ENCODE assay signal across 30 cellular contexts in genomic region chr10:6912929-6913328, GRCh38.
DNase-seq lines count a peak whose midpoint lies in the region; ATAC-seq, FAIRE-seq and TF ChIP-seq lines count a peak whose summit lies in the region.
"Had no signal": no experiment of that assay in that cellular context is flagged by ENCODE, and none has a peak within 500 bp of the region (broad histone marks: within the 10 kb centered on the region; RNA-seq: fewer than 3 reads in every experiment).

No MANE protein-coding gene starts in this region.

- ATAC-seq in GM18868 (IDR thresholded peaks at IDR 0.05; ENCODE audit: unreplicated experiment) (peak; percentile 49), GM12878 (peak; percentile 21; the same call in 1 of the 3 replicates), GM21447 (IDR thresholded peaks at IDR 0.05; ENCODE audit: unreplicated experiment) (no peak)
- ATAC-seq: activated CD8-positive, alpha-beta memory T cell treated with anti-CD3 and anti-CD28 coated beads, Interleukin-2, amount 10 ng/mL, durations not matched to agents 7 days and 5 days; left lobe of liver; natural killer cell had no signal

- peak overlapping the region in 9 of 11 experiments; percentile 18 to 52 (median 35); a peak in 14 of 22 replicates for H3K4me2 ChIP-seq in BLaER1 treated with 17β-estradiol and CSF1 and Interleukin-3, amounts not matched to agents 10 nM and 100 nM
- peak overlapping the region; percentile 17 for H3K4me2 ChIP-seq in GM12878 (ENCODE audit: control insufficient read depth, insufficient read depth)

- no peak for TF ChIP-seq EP300 in GM12878 (IDR thresholded peaks at IDR 0.05; ENCODE audit: borderline replicate concordance in 1 of 2, control insufficient read depth in 1 of 2, low read depth in 2 of 2, low read length in 2 of 2)
- TF ChIP-seq EP300 in sigmoid colon (IDR thresholded peaks at IDR 0.05): no peak
- no peak for TF ChIP-seq EP300 in stomach (IDR thresholded peaks at IDR 0.05)

- no peak overlapping the region for H3K4me3 ChIP-seq in BLaER1 treated with 17β-estradiol and CSF1 and Interleukin-3, amounts not matched to agents 10 nM and 100 nM
- H3K4me3 ChIP-seq in GM12878 (no peak overlapping the region), sigmoid colon (no peak overlapping the region), stomach (no peak overlapping the region)
- H3K4me3 ChIP-seq in effector memory CD4-positive, alpha-beta T cell (ENCODE audit: insufficient read depth, low read depth, low read length, poor library complexity, severe bottlenecking): no peak overlapping the region
- H3K4me3 ChIP-seq: ovary, tibial artery had no signal

- in situ Hi-C loops in GM12878 (cut with MboI): loop anchor here (5.0 kb wide), 1 partner anchor 504 kb away; no protein-coding TSS in a partner anchor

- POLR2A ChIA-PET in GM12878 (lab: Charles Lee): interaction anchor here (0.6 kb wide), 1 partner anchor 15 kb away, joined by 3 read pairs; no protein-coding TSS in a partner anchor

- peak; percentile 73 for FAIRE-seq in GM12878 (lab: Jason Lieb, UNC)
- FAIRE-seq: GM18507, H1 had no signal

- no peaks in the 10 kb centered on the region for H3K79me2 ChIP-seq in GM12878 (ENCODE audit: control insufficient read depth, insufficient read depth, low read length)

- intact Hi-C loops in GM12878 (cut with micrococcal nuclease; ENCODE audit: unreplicated experiment) (no loop called here), sigmoid colon (cut with DNase I) (loop anchor here (5.0 to 10.0 kb wide), 2 partner anchors 179 to 352 kb away; no protein-coding TSS in a partner anchor), stomach (cut with DNase I; ENCODE audit: low total_unique reads) (loop anchor here (10.0 kb wide), 1 partner anchor 502 kb away; the partner anchor contains the start of gene SFMBT2)

- no peak for TF ChIP-seq RAD21 in GM12878 (IDR thresholded peaks at IDR 0.05; ENCODE audit: insufficient read depth, low read depth, low read length)

- peak overlapping the region in 6 of 11 experiments; percentile 27 to 64 (median 54); a peak in 9 of 22 replicates for H3K27ac ChIP-seq in BLaER1 treated with 17β-estradiol and CSF1 and Interleukin-3, amounts not matched to agents 10 nM and 100 nM
- H3K27ac ChIP-seq in GM12878 (ENCODE audit: control insufficient read depth, insufficient read depth): peak overlapping the region; percentile 36; the same call in 1 of the 2 replicates
- H3K27ac ChIP-seq in sigmoid colon: peak overlapping the region; percentile 6 to 64 (median 54)
- no peak overlapping the region for H3K27ac ChIP-seq in effector memory CD4-positive, alpha-beta T cell (ENCODE audit: insufficient read depth, low read length, poor library complexity, severe bottlenecking)
- peak overlapping the region in 1 of 5 donors; percentile 49 for H3K27ac ChIP-seq in stomach
- H3K27ac ChIP-seq: epithelial cell of prostate, foreskin keratinocyte, HL-60, ovary, tibial artery, VCaP had no signal

- TF ChIP-seq POLR2A in GM12878 (IDR thresholded peaks at IDR 0.05; ENCODE audit: low read depth, low read length): no peak
- no peak for TF ChIP-seq POLR2A in sigmoid colon (IDR thresholded peaks at IDR 0.05)
- no peak for TF ChIP-seq POLR2A in stomach (IDR thresholded peaks at IDR 0.05)

- H4K20me1 ChIP-seq in BLaER1 treated with 17β-estradiol and CSF1 and Interleukin-3, amounts not matched to agents 10 nM and 100 nM: no peaks in the 10 kb centered on the region
- no peaks in the 10 kb centered on the region for H4K20me1 ChIP-seq in GM12878 (ENCODE audit: control insufficient read depth, insufficient read depth)

- peaks cover 19 to 43% (median 34%) of the 10 kb centered on the region in 10 experiments for H3K4me1 ChIP-seq in BLaER1 treated with 17β-estradiol and CSF1 and Interleukin-3, amounts not matched to agents 10 nM and 100 nM
- H3K4me1 ChIP-seq in GM12878 (ENCODE audit: control insufficient read depth, insufficient read depth, low read length) (peaks cover 17% of the 10 kb centered on the region), sigmoid colon (peaks cover 0 to 21% (median 15%) of the 10 kb centered on the region in 4 donors), stomach (peaks cover 0 to 28% (median 8%) of the 10 kb centered on the region in 4 donors)
- H3K4me1 ChIP-seq in effector memory CD4-positive, alpha-beta T cell (ENCODE audit: control insufficient read depth, insufficient read depth, low read length, poor library complexity, severe bottlenecking): peaks cover 4% of the 10 kb centered on the region

- SMC1A ChIA-PET in GM12878 (lab: Charles Lee; ENCODE audit: uncharacterized antibody, unreplicated experiment): interaction anchor here (0.7 kb wide), 1 partner anchor 233 kb away, joined by 3 read pairs; no protein-coding TSS in a partner anchor

- H3K9ac ChIP-seq in BLaER1 treated with 17β-estradiol and CSF1 and Interleukin-3, amounts not matched to agents 10 nM and 100 nM: no peak overlapping the region; a peak in 1 of 22 replicates
- H3K9ac ChIP-seq in GM12878 (ENCODE audit: control insufficient read depth, insufficient read depth, low read length): no peak overlapping the region

- CTCF ChIA-PET in GM12878 (lab: Yijun Ruan, JAX): no interaction called here

- peaks cover 0 to 9% (median 0%) of the 10 kb centered on the region in 11 experiments; a peak in 1 of 22 replicates for H3K36me3 ChIP-seq in BLaER1 treated with 17β-estradiol and CSF1 and Interleukin-3, amounts not matched to agents 10 nM and 100 nM
- H3K36me3 ChIP-seq in GM12878 (ENCODE audit: control insufficient read depth in 2 of 2, insufficient read depth in 2 of 2, low read length in 1 of 2): no peaks in the 10 kb centered on the region
- H3K36me3 ChIP-seq in sigmoid colon: no peaks in the 10 kb centered on the region
- no peaks in the 10 kb centered on the region for H3K36me3 ChIP-seq in effector memory CD4-positive, alpha-beta T cell (ENCODE audit: control insufficient read depth, insufficient read depth, low read length)
- H3K36me3 ChIP-seq in stomach: no peaks in the 10 kb centered on the region
- H3K36me3 ChIP-seq: ovary, tibial artery had no signal

- H2AFZ ChIP-seq in GM12878 (ENCODE audit: control insufficient read depth, low read depth, low read length): no peak overlapping the region

- TF ChIP-seq CTCF in GM12878 (IDR thresholded peaks at IDR 0.05 in 2 of 3, conservative IDR thresholded peaks at IDR 0.05 in 1 of 3; ENCODE audit: control insufficient read depth in 2 of 3, extremely low read depth in 1 of 3, insufficient read depth in 1 of 3, low read depth in 3 of 3, low read length in 3 of 3) (no peak), sigmoid colon (IDR thresholded peaks at IDR 0.05) (no peak), stomach (IDR thresholded peaks at IDR 0.05) (no peak)

- RAD21 ChIA-PET in GM12878 (lab: Charles Lee; ENCODE audit: unreplicated experiment): no interaction called here

- no TSS peak for BruUV-seq in GM12878 (replicated peaks; lab: Mats Ljungman, UMichigan)

- 3% methylated on average over 2 of the region's 2 CpGs for WGBS in GM12878 (ENCODE audit: insufficient coverage, insufficient replicate concordance, low lambda C conversion rate, missing lambda C conversion rate)
- WGBS in sigmoid colon, 2 donors: 42 to 47% methylated on average over 2 of the region's 2 CpGs
- 23 to 35% (median 32%) methylated on average over 2 of the region's 2 CpGs for WGBS in stomach, 5 donors

- H3K9me3 ChIP-seq in BLaER1 treated with 17β-estradiol and CSF1 and Interleukin-3, amounts not matched to agents 10 nM and 100 nM (replicated peaks in 1 of 11): peaks cover 15 to 35% (median 27%) of the 10 kb centered on the region in 11 experiments
- H3K9me3 ChIP-seq in GM12878 (replicated peaks; ENCODE audit: control insufficient read depth, insufficient read depth, low read length) (no peaks in the 10 kb centered on the region; the same call in 1 of the 3 replicates), sigmoid colon (peaks cover 0 to 3% (median 0%) of the 10 kb centered on the region in 4 donors), stomach (no peaks in the 10 kb centered on the region)
- no peaks in the 10 kb centered on the region for H3K9me3 ChIP-seq in effector memory CD4-positive, alpha-beta T cell (ENCODE audit: control insufficient read depth, low read length)
- H3K9me3 ChIP-seq: ovary, tibial artery had no signal

- DNase-seq in GM12878 (ENCODE audit: low read depth, low spot score) (no peak), sigmoid colon (no peak), stomach (no peak)
- no peak for DNase-seq in effector memory CD4-positive, alpha-beta T cell
- DNase-seq: activated CD4-positive, alpha-beta T cell treated with anti-CD3 and anti-CD28 coated beads, Interleukin-2, amount 50 U/mL, for 1 hour; activated CD8-positive, alpha-beta memory T cell treated with anti-CD3 and anti-CD28 coated beads, Interleukin-2, amount 10 ng/mL, durations not matched to agents 7 days and 5 days; activated naive CD8-positive, alpha-beta T cell treated with anti-CD3 and anti-CD28 coated beads, Interleukin-2, amount 10 ng/mL, durations not matched to agents 7 days and 5 days; CD4-positive, alpha-beta memory T cell; cerebellar nuclear complex; hippocampal formation; immature natural killer cell; Karpas-422; natural killer cell; NCI-H1694; NCI-H526; stimulated activated CD4-positive, alpha-beta T cell treated with anti-CD3 and anti-CD28 coated beads, Interleukin-12 subunit alpha, Interleukin-12 subunit beta, amount 100 ng/mL, for 4 hours; stimulated activated CD4-positive, alpha-beta T cell treated with anti-CD3 and anti-CD28 coated beads, Interleukin-4, amount 100 ng/mL, for 24 hours; stimulated activated naive CD4-positive, alpha-beta T cell; tibial artery had no signal

- no peaks in the 10 kb centered on the region for H3K27me3 ChIP-seq in BLaER1 treated with 17β-estradiol and CSF1 and Interleukin-3, amounts not matched to agents 10 nM and 100 nM
- H3K27me3 ChIP-seq in GM12878 (replicated peaks in 1 of 2; ENCODE audit: control insufficient read depth in 2 of 2, insufficient read depth in 2 of 2, low read length in 1 of 2) (peaks cover 0 to 4% of the 10 kb centered on the region in 2 experiments; a peak in 1 of 4 replicates), sigmoid colon (no peaks in the 10 kb centered on the region), stomach (no peaks in the 10 kb centered on the region)
- no peaks in the 10 kb centered on the region for H3K27me3 ChIP-seq in effector memory CD4-positive, alpha-beta T cell (replicated peaks; ENCODE audit: control insufficient read depth, insufficient read depth, low read length, poor library complexity, severe bottlenecking)
- H3K27me3 ChIP-seq: ovary, tibial artery had no signal

TF ChIP-seq in GM12878, 131 proteins besides CTCF, POLR2A, EP300 and RAD21 (continues in another document):
- no peak for TF ChIP-seq HDAC2 (IDR thresholded peaks at IDR 0.05)
